Comparison of ENCODE assay signal across 1 cellular context in genomic region chr22:39908121-39908520, GRCh38.
TF ChIP-seq lines count a peak whose summit lies in the region.

No MANE protein-coding gene starts in this region.

TF ChIP-seq in GM23338, 12 proteins besides CTCF, POLR2A, EP300 and RAD21:
- TF ChIP-seq, protein P1, sequence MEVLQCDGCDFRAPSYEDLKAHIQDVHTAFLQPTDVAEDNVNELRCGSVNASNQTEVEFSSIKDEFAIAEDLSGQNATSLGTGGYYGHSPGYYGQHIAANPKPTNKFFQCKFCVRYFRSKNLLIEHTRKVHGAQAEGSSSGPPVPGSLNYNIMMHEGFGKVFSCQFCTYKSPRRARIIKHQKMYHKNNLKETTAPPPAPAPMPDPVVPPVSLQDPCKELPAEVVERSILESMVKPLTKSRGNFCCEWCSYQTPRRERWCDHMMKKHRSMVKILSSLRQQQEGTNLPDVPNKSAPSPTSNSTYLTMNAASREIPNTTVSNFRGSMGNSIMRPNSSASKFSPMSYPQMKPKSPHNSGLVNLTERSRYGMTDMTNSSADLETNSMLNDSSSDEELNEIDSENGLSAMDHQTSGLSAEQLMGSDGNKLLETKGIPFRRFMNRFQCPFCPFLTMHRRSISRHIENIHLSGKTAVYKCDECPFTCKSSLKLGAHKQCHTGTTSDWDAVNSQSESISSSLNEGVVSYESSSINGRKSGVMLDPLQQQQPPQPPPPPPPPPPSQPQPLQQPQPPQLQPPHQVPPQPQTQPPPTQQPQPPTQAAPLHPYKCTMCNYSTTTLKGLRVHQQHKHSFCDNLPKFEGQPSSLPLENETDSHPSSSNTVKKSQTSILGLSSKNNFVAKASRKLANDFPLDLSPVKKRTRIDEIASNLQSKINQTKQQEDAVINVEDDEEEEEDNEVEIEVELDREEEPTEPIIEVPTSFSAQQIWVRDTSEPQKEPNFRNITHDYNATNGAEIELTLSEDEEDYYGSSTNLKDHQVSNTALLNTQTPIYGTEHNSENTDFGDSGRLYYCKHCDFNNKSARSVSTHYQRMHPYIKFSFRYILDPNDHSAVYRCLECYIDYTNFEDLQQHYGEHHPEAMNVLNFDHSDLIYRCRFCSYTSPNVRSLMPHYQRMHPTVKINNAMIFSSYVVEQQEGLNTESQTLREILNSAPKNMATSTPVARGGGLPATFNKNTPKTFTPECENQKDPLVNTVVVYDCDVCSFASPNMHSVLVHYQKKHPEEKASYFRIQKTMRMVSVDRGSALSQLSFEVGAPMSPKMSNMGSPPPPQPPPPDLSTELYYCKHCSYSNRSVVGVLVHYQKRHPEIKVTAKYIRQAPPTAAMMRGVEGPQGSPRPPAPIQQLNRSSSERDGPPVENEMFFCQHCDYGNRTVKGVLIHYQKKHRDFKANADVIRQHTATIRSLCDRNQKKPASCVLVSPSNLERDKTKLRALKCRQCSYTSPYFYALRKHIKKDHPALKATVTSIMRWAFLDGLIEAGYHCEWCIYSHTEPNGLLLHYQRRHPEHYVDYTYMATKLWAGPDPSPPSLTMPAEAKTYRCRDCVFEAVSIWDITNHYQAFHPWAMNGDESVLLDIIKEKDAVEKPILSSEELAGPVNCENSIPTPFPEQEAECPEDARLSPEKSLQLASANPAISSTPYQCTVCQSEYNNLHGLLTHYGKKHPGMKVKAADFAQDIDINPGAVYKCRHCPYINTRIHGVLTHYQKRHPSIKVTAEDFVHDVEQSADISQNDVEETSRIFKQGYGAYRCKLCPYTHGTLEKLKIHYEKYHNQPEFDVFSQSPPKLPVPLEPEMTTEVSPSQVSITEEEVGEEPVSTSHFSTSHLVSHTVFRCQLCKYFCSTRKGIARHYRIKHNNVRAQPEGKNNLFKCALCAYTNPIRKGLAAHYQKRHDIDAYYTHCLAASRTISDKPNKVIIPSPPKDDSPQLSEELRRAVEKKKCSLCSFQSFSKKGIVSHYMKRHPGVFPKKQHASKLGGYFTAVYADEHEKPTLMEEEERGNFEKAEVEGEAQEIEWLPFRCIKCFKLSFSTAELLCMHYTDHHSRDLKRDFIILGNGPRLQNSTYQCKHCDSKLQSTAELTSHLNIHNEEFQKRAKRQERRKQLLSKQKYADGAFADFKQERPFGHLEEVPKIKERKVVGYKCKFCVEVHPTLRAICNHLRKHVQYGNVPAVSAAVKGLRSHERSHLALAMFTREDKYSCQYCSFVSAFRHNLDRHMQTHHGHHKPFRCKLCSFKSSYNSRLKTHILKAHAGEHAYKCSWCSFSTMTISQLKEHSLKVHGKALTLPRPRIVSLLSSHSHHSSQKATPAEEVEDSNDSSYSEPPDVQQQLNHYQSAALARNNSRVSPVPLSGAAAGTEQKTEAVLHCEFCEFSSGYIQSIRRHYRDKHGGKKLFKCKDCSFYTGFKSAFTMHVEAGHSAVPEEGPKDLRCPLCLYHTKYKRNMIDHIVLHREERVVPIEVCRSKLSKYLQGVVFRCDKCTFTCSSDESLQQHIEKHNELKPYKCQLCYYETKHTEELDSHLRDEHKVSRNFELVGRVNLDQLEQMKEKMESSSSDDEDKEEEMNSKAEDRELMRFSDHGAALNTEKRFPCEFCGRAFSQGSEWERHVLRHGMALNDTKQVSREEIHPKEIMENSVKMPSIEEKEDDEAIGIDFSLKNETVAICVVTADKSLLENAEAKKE (CRISPR knock-in tag; IDR thresholded peaks at IDR 0.05): no peak
- TF ChIP-seq, protein P2, sequence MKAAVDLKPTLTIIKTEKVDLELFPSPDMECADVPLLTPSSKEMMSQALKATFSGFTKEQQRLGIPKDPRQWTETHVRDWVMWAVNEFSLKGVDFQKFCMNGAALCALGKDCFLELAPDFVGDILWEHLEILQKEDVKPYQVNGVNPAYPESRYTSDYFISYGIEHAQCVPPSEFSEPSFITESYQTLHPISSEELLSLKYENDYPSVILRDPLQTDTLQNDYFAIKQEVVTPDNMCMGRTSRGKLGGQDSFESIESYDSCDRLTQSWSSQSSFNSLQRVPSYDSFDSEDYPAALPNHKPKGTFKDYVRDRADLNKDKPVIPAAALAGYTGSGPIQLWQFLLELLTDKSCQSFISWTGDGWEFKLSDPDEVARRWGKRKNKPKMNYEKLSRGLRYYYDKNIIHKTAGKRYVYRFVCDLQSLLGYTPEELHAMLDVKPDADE (IDR thresholded peaks at IDR 0.05): no peak
- TF ChIP-seq ZNF331 (CRISPR knock-in tag; IDR thresholded peaks at IDR 0.05; ENCODE audit: low read depth) (no peak), STAT1 (IDR thresholded peaks at IDR 0.05; ENCODE audit: unreplicated experiment) (no peak), POLR2AphosphoS5 (IDR thresholded peaks at IDR 0.05; ENCODE audit: low read depth) (no peak), ZNF114 (CRISPR knock-in tag; IDR thresholded peaks at IDR 0.05) (no peak), JUNB (IDR thresholded peaks at IDR 0.05; ENCODE audit: unreplicated experiment) (no peak), REST (IDR thresholded peaks at IDR 0.05; ENCODE audit: unreplicated experiment) (no peak), EZH2phosphoT487 (IDR thresholded peaks at IDR 0.05; ENCODE audit: unreplicated experiment) (no peak), CREB1 (CRISPR knock-in tag; IDR thresholded peaks at IDR 0.05; ENCODE audit: low read depth) (no peak), EZH2 (IDR thresholded peaks at IDR 0.05; ENCODE audit: low read depth, unreplicated experiment) (no peak), NANOG (IDR thresholded peaks at IDR 0.05; ENCODE audit: borderline replicate concordance) (no peak)
